ENCODE assay signal across 1 cellular context in the genomic region with DNA sequence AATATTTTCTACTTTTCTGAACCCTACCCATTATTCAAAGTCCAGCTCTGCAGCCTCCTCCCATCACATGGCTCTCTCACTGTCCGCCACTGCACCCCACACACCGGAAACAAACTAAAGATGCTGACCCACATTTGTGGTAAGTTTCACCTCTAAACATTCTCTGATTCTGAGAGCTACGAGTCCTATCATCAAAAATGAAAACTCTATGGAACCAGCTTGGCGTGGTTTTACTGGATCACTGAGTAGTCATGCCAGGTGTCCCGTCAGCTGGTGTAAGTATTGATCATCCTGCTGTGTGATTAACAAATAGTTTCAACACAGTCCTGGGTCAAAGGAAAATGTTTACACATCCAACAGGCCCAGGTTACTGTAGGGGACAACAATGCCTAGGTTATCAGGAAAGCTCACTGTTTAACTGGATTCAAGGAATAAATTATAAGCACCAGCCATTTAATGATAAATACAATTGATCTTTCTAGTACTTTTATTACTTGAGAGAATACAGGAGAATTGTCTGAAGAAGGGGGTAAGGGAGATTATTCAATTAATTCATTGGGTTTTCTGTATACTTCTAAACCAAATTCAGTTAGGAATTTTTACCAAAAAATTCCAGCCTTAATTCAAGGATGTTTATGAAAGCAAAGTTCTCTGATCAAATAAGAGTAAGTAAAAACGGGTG.
TF ChIP-seq lines count a peak whose summit lies in the region.

No MANE protein-coding gene starts in this region.

TF ChIP-seq in HepG2, 621 proteins besides CTCF, POLR2A, EP300 and RAD21 (continued from another document):
- TF ChIP-seq NONO (IDR thresholded peaks at IDR 0.05) (no peak), NONO (CRISPR knock-in tag; conservative IDR thresholded peaks at IDR 0.05) (no peak)
